Comparison of ENCODE assay signal across 16 cellular contexts in genomic region chr2:122531803-122532344, GRCh38.
A peak's percentile ranks its signal among the peaks of the same experiment; 100 is the strongest.
DNase-seq lines count a peak whose midpoint lies in the region; ATAC-seq, FAIRE-seq and TF ChIP-seq lines count a peak whose summit lies in the region.
"Had no signal": no experiment of that assay in that cellular context is flagged by ENCODE, and none has a peak within 500 bp of the region (broad histone marks: within the 10 kb centered on the region; RNA-seq: fewer than 3 reads in every experiment).

No MANE protein-coding gene starts in this region.

- H3K4me1 ChIP-seq in NT2/D1 (ENCODE audit: insufficient read depth, insufficient read length) (no peaks in the 10 kb centered on the region), testis (no peaks in the 10 kb centered on the region)
- H3K4me1 ChIP-seq: heart left ventricle had no signal

- H3K4me1 Mint-ChIP-seq in natural killer cell treated with Interleukin-12 subunit alpha and Interleukin-12 subunit beta and Interleukin-15 and Interleukin-18, amount 100 ng/mL, for 72 hours (ENCODE audit: low read depth in 2 of 2): no peaks in the 10 kb centered on the region
- H3K4me1 Mint-ChIP-seq: activated naive CD4-positive, alpha-beta T cell treated with anti-CD3 and anti-CD28 coated beads, Interleukin-2, amount 10 ng/mL, durations not matched to agents 7 days and 5 days had no signal

- H3K36me3 ChIP-seq in NT2/D1 (ENCODE audit: insufficient read depth, insufficient read length, low read length) (no peaks in the 10 kb centered on the region), testis (ENCODE audit: low read depth, missing control alignments) (no peaks in the 10 kb centered on the region)
- H3K36me3 ChIP-seq: heart left ventricle had no signal

- intact Hi-C loops in Right ventricle myocardium inferior (cut with DNase I): no loop called here
- intact Hi-C loops in left ventricle myocardium superior (cut with micrococcal nuclease): no loop called here
- intact Hi-C loops in testis (cut with DNase I; ENCODE audit: low total_unique reads): no loop called here

- TF ChIP-seq POLR2A in testis (IDR thresholded peaks at IDR 0.05) (no peak), H54 (IDR thresholded peaks at IDR 0.05; ENCODE audit: low read depth, low read length) (no peak)

- H3K4me3 ChIP-seq in NT2/D1 (ENCODE audit: insufficient read length, low read depth) (no peak overlapping the region), fibroblast of mammary gland (ENCODE audit: control insufficient read depth, low read depth, low read length) (no peak overlapping the region), testis (no peak overlapping the region)

- no peak for FAIRE-seq in H54 (lab: Jason Lieb, UNC)

- H3K4me3 Mint-ChIP-seq in natural killer cell treated with Interleukin-12 subunit alpha and Interleukin-12 subunit beta and Interleukin-15 and Interleukin-18, amount 100 ng/mL, for 72 hours: no peak overlapping the region
- H3K4me3 Mint-ChIP-seq: activated CD4-positive, alpha-beta memory T cell treated with anti-CD3 and anti-CD28 coated beads for 36 hours; activated naive CD4-positive, alpha-beta T cell treated with anti-CD3 and anti-CD28 coated beads, Interleukin-2, amount 10 ng/mL, durations not matched to agents 7 days and 5 days had no signal

- no peak overlapping the region for H3K27ac ChIP-seq in testis
- H3K27ac ChIP-seq: heart left ventricle had no signal

- ATAC-seq in Right ventricle myocardium inferior: no peak
- no peak for ATAC-seq in left ventricle myocardium superior
- ATAC-seq in natural killer cell treated with Interleukin-12 subunit alpha and Interleukin-12 subunit beta and Interleukin-15 and Interleukin-18, amount 100 ng/mL, for 72 hours: no peak
- ATAC-seq: heart left ventricle had no signal

- 25 to 46% methylated on average over 8 of the region's 8 CpGs for WGBS in testis, 2 donors

- peaks cover 10% of the 10 kb centered on the region for H3K9me3 Mint-ChIP-seq in natural killer cell treated with Interleukin-12 subunit alpha and Interleukin-12 subunit beta and Interleukin-15 and Interleukin-18, amount 100 ng/mL, for 72 hours
- H3K9me3 Mint-ChIP-seq: activated CD4-positive, alpha-beta memory T cell treated with anti-CD3 and anti-CD28 coated beads for 36 hours had no signal

- DNase-seq in Right ventricle myocardium inferior (ENCODE audit: missing footprints): peak; percentile 20
- DNase-seq in left ventricle myocardium superior: no peak
- DNase-seq in NT2/D1 (ENCODE audit: low read depth, low spot score): peak; percentile 61
- no peak for DNase-seq in fibroblast of mammary gland (ENCODE audit: low read depth)
- peak; percentile 57 for DNase-seq in testis
- DNase-seq in stimulated activated CD8-positive, alpha-beta memory T cell treated with anti-CD3 and anti-CD28 coated beads, Interleukin-4, amount 100 ng/mL, for 48 hours: no peak
- no peak for DNase-seq in H54 (ENCODE audit: insufficient read length, low spot score)
- DNase-seq in natural killer cell treated with Interleukin-12 subunit alpha and Interleukin-12 subunit beta and Interleukin-15 and Interleukin-18, amount 100 ng/mL, for 72 hours (ENCODE audit: low spot score): no peak
- DNase-seq: activated CD4-positive, alpha-beta memory T cell treated with anti-CD3 and anti-CD28 coated beads for 36 hours; activated naive CD4-positive, alpha-beta T cell treated with anti-CD3 and anti-CD28 coated beads, Interleukin-2, amount 10 ng/mL, durations not matched to agents 7 days and 5 days; dermis blood vessel endothelial cell; heart left ventricle; mammary epithelial cell; NCI-H1048; NCI-H510A treated with DMSO at 0.1 percent for 48 hours; T-helper 1 cell had no signal

- H3K9me3 ChIP-seq in NT2/D1 (ENCODE audit: insufficient read depth, low read length) (no peaks in the 10 kb centered on the region), testis (no peaks in the 10 kb centered on the region)
- H3K9me3 ChIP-seq: heart left ventricle had no signal

- no peaks in the 10 kb centered on the region for H3K36me3 Mint-ChIP-seq in natural killer cell treated with Interleukin-12 subunit alpha and Interleukin-12 subunit beta and Interleukin-15 and Interleukin-18, amount 100 ng/mL, for 72 hours
- H3K36me3 Mint-ChIP-seq: activated CD4-positive, alpha-beta memory T cell treated with anti-CD3 and anti-CD28 coated beads for 36 hours; activated naive CD4-positive, alpha-beta T cell treated with anti-CD3 and anti-CD28 coated beads, Interleukin-2, amount 10 ng/mL, durations not matched to agents 7 days and 5 days had no signal

- TF ChIP-seq CTCF in fibroblast of mammary gland (conservative IDR thresholded peaks at IDR 0.05; ENCODE audit: control insufficient read depth, insufficient read depth, low read depth, low read length) (peak; percentile 27), testis (IDR thresholded peaks at IDR 0.05) (peak in 2 of 3 experiments; percentile 9 to 39)

- no peaks in the 10 kb centered on the region for H3K27me3 ChIP-seq in NT2/D1 (ENCODE audit: insufficient read depth, insufficient read length)
- no peaks in the 10 kb centered on the region for H3K27me3 ChIP-seq in testis
- H3K27me3 ChIP-seq: heart left ventricle had no signal

- H3K9ac ChIP-seq in NT2/D1 (ENCODE audit: insufficient read length, low read depth): no peak overlapping the region

- no peak overlapping the region for H3K27ac Mint-ChIP-seq in natural killer cell treated with Interleukin-12 subunit alpha and Interleukin-12 subunit beta and Interleukin-15 and Interleukin-18, amount 100 ng/mL, for 72 hours
- H3K27ac Mint-ChIP-seq: activated CD4-positive, alpha-beta memory T cell treated with anti-CD3 and anti-CD28 coated beads for 36 hours; activated naive CD4-positive, alpha-beta T cell treated with anti-CD3 and anti-CD28 coated beads, Interleukin-2, amount 10 ng/mL, durations not matched to agents 7 days and 5 days had no signal

- H3K27me3 Mint-ChIP-seq in natural killer cell treated with Interleukin-12 subunit alpha and Interleukin-12 subunit beta and Interleukin-15 and Interleukin-18, amount 100 ng/mL, for 72 hours: no peaks in the 10 kb centered on the region
- H3K27me3 Mint-ChIP-seq: activated CD4-positive, alpha-beta memory T cell treated with anti-CD3 and anti-CD28 coated beads for 36 hours; activated naive CD4-positive, alpha-beta T cell treated with anti-CD3 and anti-CD28 coated beads, Interleukin-2, amount 10 ng/mL, durations not matched to agents 7 days and 5 days had no signal

Comparison
In these comparisons a context has a peak if more than half of its experiments do, and no peak if none do; other contexts are left out.
1. DNase-seq: peak in Right ventricle myocardium inferior (single experiment), NT2/D1 (single experiment) and testis (single experiment); none in left ventricle myocardium superior (single experiment), fibroblast of mammary gland (single experiment), stimulated activated CD8-positive, alpha-beta memory T cell treated with anti-CD3 and anti-CD28 coated beads, Interleukin-4, amount 100 ng/mL, for 48 hours (single experiment), H54 (single experiment) and natural killer cell treated with Interleukin-12 subunit alpha and Interleukin-12 subunit beta and Interleukin-15 and Interleukin-18, amount 100 ng/mL, for 72 hours (single experiment).